15 cellular contexts compared by ENCODE assay signal in genomic region chr5:37553720-37554402, GRCh38.
DNase-seq lines count a peak whose midpoint lies in the region; ATAC-seq, FAIRE-seq and TF ChIP-seq lines count a peak whose summit lies in the region.
"Had no signal": no experiment of that assay in that cellular context is flagged by ENCODE, and none has a peak within 500 bp of the region (broad histone marks: within the 10 kb centered on the region; RNA-seq: fewer than 3 reads in every experiment).

No MANE protein-coding gene starts in this region.

- no peak overlapping the region for H4K91ac ChIP-seq in IMR-90 (ENCODE audit: insufficient read depth, low read depth, low read length)

- H3K79me1 ChIP-seq in IMR-90 (ENCODE audit: low read depth in 1 of 2, low read length in 2 of 2) = peaks cover 2 to 13% of the 10 kb centered on the region in 2 experiments; a peak in 1 of 4 replicates

- no peak overlapping the region for H4K5ac ChIP-seq in IMR-90 (ENCODE audit: low read depth, low read length)

- FAIRE-seq in K562 (lab: Jason Lieb, UNC) = no peak
- FAIRE-seq in HepG2 (lab: Jason Lieb, UNC) = no peak
- FAIRE-seq: G401.6 had no signal

- TF ChIP-seq POLR2A in IMR-90 (IDR thresholded peaks at IDR 0.05; ENCODE audit: low read depth, low read length) (no peak), K562 (conservative IDR thresholded peaks at IDR 0.05) (no peak), HepG2 (IDR thresholded peaks at IDR 0.05; ENCODE audit: insufficient read depth in 1 of 2, low read depth in 2 of 2, low read length in 2 of 2) (no peak)

- no peak overlapping the region for H4K8ac ChIP-seq in IMR-90 (ENCODE audit: low read depth in 2 of 2, low read length in 2 of 2)

- no peak overlapping the region for H2AFZ ChIP-seq in IMR-90 (replicated peaks; ENCODE audit: low read length, poor library complexity)
- H2AFZ ChIP-seq in K562 (ENCODE audit: low read depth, low read length) = peak overlapping the region; percentile 71; the same call in 1 of the 2 replicates
- H2AFZ ChIP-seq in HepG2 (ENCODE audit: low read length) = no peak overlapping the region

- WGBS in IMR-90 (ENCODE audit: extremely low coverage in 2 of 2, insufficient read length in 1 of 2), 2 experiments = no CpG with 5 or more reads among the region's 2 CpGs
- WGBS in K562 (ENCODE audit: insufficient coverage, low coverage, missing lambda C conversion rate) = 59% methylated on average over 2 of the region's 2 CpGs
- WGBS in HepG2 (ENCODE audit: low lambda C conversion rate) = 95% methylated on average over 2 of the region's 2 CpGs

- CTCF ChIA-PET in IMR-90 (lab: Yijun Ruan, JAX) = interaction anchor here (0.7 kb wide), 1 partner anchor 233 kb away, joined by 4 read pairs; no protein-coding TSS in a partner anchor
- CTCF ChIA-PET in K562 (lab: Yijun Ruan, JAX; ENCODE audit: low intra/inter-chr PET ratio) = no interaction called here
- CTCF ChIA-PET in HepG2 (lab: Yijun Ruan, JAX; ENCODE audit: low intra/inter-chr PET ratio, low total read pairs) = interaction anchor here (1.3 to 1.8 kb wide), 2 partner anchors 141 kb away, joined by 3 to 12 read pairs; no protein-coding TSS in a partner anchor
- CTCF ChIA-PET in activated naive CD4-positive, alpha-beta T cell treated with anti-CD3 and anti-CD28 coated beads for 36 hours (lab: Charles Lee) = interaction anchor here (0.7 to 2.5 kb wide), 3 partner anchors 119 to 175 kb away, joined by 4 to 9 read pairs (median 5); no protein-coding TSS in a partner anchor

- intact Hi-C loops in IMR-90 (cut with micrococcal nuclease) (no loop called here), K562 (cut with micrococcal nuclease) (loop anchor here (2.0 kb wide), 1 partner anchor 141 kb away; no protein-coding TSS in a partner anchor), HepG2 (cut with micrococcal nuclease; ENCODE audit: unreplicated experiment) (no loop called here)
- intact Hi-C loops in activated naive CD4-positive, alpha-beta T cell treated with anti-CD3 and anti-CD28 coated beads for 36 hours (cut with micrococcal nuclease) = loop anchor here (2.0 kb wide), 1 partner anchor 141 kb away; no protein-coding TSS in a partner anchor

- dilution Hi-C loops in IMR-90 (cut with HindIII; ENCODE audit: low sequenced_read_pairs, unreplicated experiment) = no loop called here

- peak overlapping the region; percentile 41 for H2BK5ac ChIP-seq in IMR-90 (ENCODE audit: low read depth, low read length, poor library complexity, severe bottlenecking)

- H3K36me3 ChIP-seq in IMR-90 (ENCODE audit: control insufficient read depth, insufficient read depth, low read length) (no peaks in the 10 kb centered on the region), K562 (ENCODE audit: control insufficient read depth, insufficient read depth, low read length) (no peaks in the 10 kb centered on the region), HepG2 (replicated peaks in 1 of 2; ENCODE audit: control insufficient read depth in 1 of 2, insufficient read depth in 2 of 2, low read length in 2 of 2) (no peaks in the 10 kb centered on the region)
- H3K36me3 ChIP-seq: ascending aorta, upper lobe of right lung had no signal

- no peak for TF ChIP-seq EP300 in K562 (IDR thresholded peaks at IDR 0.05; ENCODE audit: low read length)
- no peak for TF ChIP-seq EP300 in HepG2 (IDR thresholded peaks at IDR 0.05; ENCODE audit: low read depth in 2 of 2, low read length in 2 of 2)
- no peak for TF ChIP-seq EP300 in HepG2 (CRISPR knock-in tag; IDR thresholded peaks at IDR 0.05; ENCODE audit: borderline replicate concordance)

- peaks cover 5% of the 10 kb centered on the region for H3K9me3 Mint-ChIP-seq in activated naive CD4-positive, alpha-beta T cell treated with anti-CD3 and anti-CD28 coated beads for 36 hours

- BruUV-seq in IMR-90 (replicated peaks; lab: Mats Ljungman, UMichigan) = no TSS peak
- BruUV-seq in K562 (replicated peaks; lab: Mats Ljungman, UMichigan) = TSS peak; percentile 24
- no TSS peak for BruUV-seq in HepG2 (replicated peaks; lab: Mats Ljungman, UMichigan)

- no peak overlapping the region for H3K23ac ChIP-seq in IMR-90 (ENCODE audit: low read depth, low read length)

- H3K18ac ChIP-seq in IMR-90 (ENCODE audit: low read depth, low read length) = no peak overlapping the region; the same call in 1 of the 2 replicates

- no peak overlapping the region for H3K56ac ChIP-seq in IMR-90 (ENCODE audit: extremely low read depth, insufficient read depth, low read length)

- H2AK9ac ChIP-seq in IMR-90 (replicated peaks; ENCODE audit: low read depth, low read length, poor library complexity) = no peak overlapping the region

- no peak overlapping the region for H3K14ac ChIP-seq in IMR-90 (replicated peaks; ENCODE audit: low read depth, low read length)

- H2BK120ac ChIP-seq in IMR-90 (ENCODE audit: low read depth, low read length) = no peak overlapping the region

- H3K4me2 ChIP-seq in IMR-90 (ENCODE audit: low read depth, low read length) = no peak overlapping the region
- H3K4me2 ChIP-seq in K562 (ENCODE audit: insufficient read depth, low read length) = peak overlapping the region; percentile 70
- no peak overlapping the region for H3K4me2 ChIP-seq in HepG2 (ENCODE audit: low read depth, low read length)

- in situ Hi-C loops in IMR-90 (cut with MboI; ENCODE audit: low sequenced_read_pairs) (no loop called here), K562 (cut with MboI) (no loop called here), HepG2 (cut with HindIII; ENCODE audit: extremely low pct_ligation_motif_present, low pct_unique_long_range_greater_than_20kb) (no loop called here)

- TF ChIP-seq RAD21 in IMR-90 (IDR thresholded peaks at IDR 0.05; ENCODE audit: low read length) = no peak
- TF ChIP-seq RAD21 in K562 (CRISPR knock-in tag; conservative IDR thresholded peaks at IDR 0.05 in 1 of 2, IDR thresholded peaks at IDR 0.05 in 1 of 2) = no peak
- TF ChIP-seq RAD21 in HepG2 (CRISPR knock-in tag; IDR thresholded peaks at IDR 0.05) = no peak

- ATAC-seq in IMR-90 (ENCODE audit: low read depth) (0 out of 2 replicates have a peak, but pooled peaks have one; percentile 19), K562 (no peak), HepG2 (no peak), GM21737 (IDR thresholded peaks at IDR 0.05; ENCODE audit: unreplicated experiment) (no peak)

- no peaks in the 10 kb centered on the region for H3K27me3 Mint-ChIP-seq in activated naive CD4-positive, alpha-beta T cell treated with anti-CD3 and anti-CD28 coated beads for 36 hours (ENCODE audit: low read depth)
- H3K27me3 Mint-ChIP-seq: activated B cell treated with CpG ODN at 0.5 μM for 24 hours had no signal

- H3K27ac ChIP-seq in IMR-90 (ENCODE audit: insufficient read depth, low read length) = no peak overlapping the region
- peak overlapping the region; percentile 82 for H3K27ac ChIP-seq in K562 (ENCODE audit: extremely low read depth, low read depth, low read length)
- H3K27ac ChIP-seq in HepG2 (ENCODE audit: extremely low read length, insufficient read depth, low read length) = no peak overlapping the region
- H3K27ac ChIP-seq: ascending aorta, skin epidermis, upper lobe of right lung had no signal

- no peaks in the 10 kb centered on the region for H3K27me3 ChIP-seq in IMR-90 (ENCODE audit: control insufficient read depth, insufficient read depth, low read length)
- H3K27me3 ChIP-seq in K562 (ENCODE audit: control insufficient read depth in 2 of 2, insufficient read depth in 2 of 2, low read length in 2 of 2) = no peaks in the 10 kb centered on the region
- H3K27me3 ChIP-seq in HepG2 (ENCODE audit: control insufficient read depth in 1 of 2, insufficient read depth in 2 of 2, low read length in 2 of 2) = no peaks in the 10 kb centered on the region
- H3K27me3 ChIP-seq: ascending aorta, upper lobe of right lung had no signal

- H4K20me1 ChIP-seq in IMR-90 (ENCODE audit: insufficient read depth, low read length) = no peaks in the 10 kb centered on the region
- H4K20me1 ChIP-seq in K562 (replicated peaks; ENCODE audit: control insufficient read depth, insufficient read depth, low read length) = no peaks in the 10 kb centered on the region
- no peaks in the 10 kb centered on the region for H4K20me1 ChIP-seq in HepG2 (ENCODE audit: insufficient read depth, low read length)

- POLR2A ChIA-PET in IMR-90 (lab: Charles Lee; ENCODE audit: unreplicated experiment) = no interaction called here
- POLR2A ChIA-PET in K562 (lab: Yijun Ruan, JAX) = interaction anchor here (4.3 kb wide), 1 partner anchor 10 kb away, joined by 15 read pairs; no protein-coding TSS in a partner anchor
- POLR2A ChIA-PET in HepG2 (lab: Yijun Ruan, JAX) = no interaction called here

- DNase-seq in AG10803 (ENCODE audit: low read depth) = peak; percentile 21
- DNase-seq in IMR-90 = peak; percentile 76
- DNase-seq in K562 (ENCODE audit: extremely low read depth in 1 of 4, low spot score in 3 of 4) = peak in 1 of 4 experiments; percentile 9
- no peak for DNase-seq in HepG2 (ENCODE audit: low spot score)
- no peak for DNase-seq in NCI-H2227 (lab: John Stamatoyannopoulos, UW; ENCODE audit: unreplicated experiment)
- DNase-seq in 8988T = no peak
- no peak for DNase-seq in activated naive CD4-positive, alpha-beta T cell treated with anti-CD3 and anti-CD28 coated beads for 36 hours
- DNase-seq: activated B cell treated with CpG ODN at 0.5 μM for 24 hours, NCI-H1092, NCI-H526, upper lobe of right lung had no signal

- no peak overlapping the region for H3K4ac ChIP-seq in IMR-90 (ENCODE audit: low read depth, low read length)

- TF ChIP-seq CTCF in AG10803 (conservative IDR thresholded peaks at IDR 0.05; ENCODE audit: low read length) (no peak), IMR-90 (conservative IDR thresholded peaks at IDR 0.05; ENCODE audit: low read depth, low read length) (no peak), K562 (IDR thresholded peaks at IDR 0.05 in 2 of 3, conservative IDR thresholded peaks at IDR 0.05 in 1 of 3; ENCODE audit: insufficient read depth in 2 of 3, low read depth in 1 of 3, low read length in 3 of 3) (no peak), HepG2 (CRISPR knock-in tag; IDR thresholded peaks at IDR 0.05) (no peak)

- peaks cover 13% of the 10 kb centered on the region for H3K36me3 Mint-ChIP-seq in activated naive CD4-positive, alpha-beta T cell treated with anti-CD3 and anti-CD28 coated beads for 36 hours (ENCODE audit: low read depth)

- H3K4me3 Mint-ChIP-seq in activated naive CD4-positive, alpha-beta T cell treated with anti-CD3 and anti-CD28 coated beads for 36 hours = no peak overlapping the region
- H3K4me3 Mint-ChIP-seq: activated B cell treated with CpG ODN at 0.5 μM for 24 hours had no signal

- peaks cover 7% of the 10 kb centered on the region; the same call in 1 of the 2 replicates for H3K4me1 ChIP-seq in IMR-90 (ENCODE audit: control insufficient read depth, insufficient read depth, low read length)
- H3K4me1 ChIP-seq in K562 (replicated peaks in 1 of 2; ENCODE audit: control insufficient read depth in 2 of 2, insufficient read depth in 2 of 2, low read length in 2 of 2) = peaks cover 0 to 22% of the 10 kb centered on the region in 2 experiments; a peak in 4 of 5 replicates
- 0 out of 2 replicates have a peak, but pooled peaks cover 11% of the 10 kb centered on the region for H3K4me1 ChIP-seq in HepG2 (ENCODE audit: insufficient read depth, low read length)
- H3K4me1 ChIP-seq: ascending aorta, upper lobe of right lung had no signal

- no peak overlapping the region for H2BK15ac ChIP-seq in IMR-90 (ENCODE audit: low read depth, low read length)

- H3K79me2 ChIP-seq in K562 (ENCODE audit: control insufficient read depth, insufficient read depth, low read length) (peaks cover 7% of the 10 kb centered on the region; the same call in 1 of the 3 replicates), HepG2 (ENCODE audit: insufficient read depth, low read length) (no peaks in the 10 kb centered on the region)

- H3K9ac ChIP-seq in IMR-90 (ENCODE audit: low read depth, low read length) (no peak overlapping the region), K562 (ENCODE audit: insufficient read depth in 1 of 2, low read depth in 2 of 2, low read length in 2 of 2) (no peak overlapping the region; a peak in 1 of 4 replicates), HepG2 (ENCODE audit: insufficient read depth, low read depth, low read length) (no peak overlapping the region)

- peaks cover 11% of the 10 kb centered on the region for H3K4me1 Mint-ChIP-seq in activated naive CD4-positive, alpha-beta T cell treated with anti-CD3 and anti-CD28 coated beads for 36 hours (ENCODE audit: low read depth)

- no peaks in the 10 kb centered on the region for H3K9me3 ChIP-seq in IMR-90 (ENCODE audit: control insufficient read depth, insufficient read depth, low read length)
- H3K9me3 ChIP-seq in K562 (replicated peaks; ENCODE audit: control insufficient read depth, insufficient read depth, low read depth, low read length) = peaks cover 10% of the 10 kb centered on the region
- H3K9me3 ChIP-seq in HepG2 (ENCODE audit: low read length) = no peaks in the 10 kb centered on the region
- H3K9me3 ChIP-seq: upper lobe of right lung had no signal

- H3K4me3 ChIP-seq in AG10803 (ENCODE audit: low read length) (no peak overlapping the region), IMR-90 (ENCODE audit: insufficient read depth, low read depth, low read length) (no peak overlapping the region), K562 (no peak overlapping the region), HepG2 (replicated peaks in 1 of 3; ENCODE audit: insufficient read depth in 1 of 3, low read depth in 2 of 3, low read length in 3 of 3) (no peak overlapping the region)
- H3K4me3 ChIP-seq: ascending aorta, skin epidermis, upper lobe of right lung had no signal

- H3K27ac Mint-ChIP-seq in activated naive CD4-positive, alpha-beta T cell treated with anti-CD3 and anti-CD28 coated beads for 36 hours = no peak overlapping the region
- H3K27ac Mint-ChIP-seq: activated B cell treated with CpG ODN at 0.5 μM for 24 hours had no signal

- no peak overlapping the region for H2BK20ac ChIP-seq in IMR-90 (ENCODE audit: low read depth, low read length)

- H2AK5ac ChIP-seq in IMR-90 (ENCODE audit: low read depth, low read length) = no peak overlapping the region

- H3K9me1 ChIP-seq in IMR-90 (ENCODE audit: insufficient read depth, low read length) = no peaks in the 10 kb centered on the region
- no peaks in the 10 kb centered on the region for H3K9me1 ChIP-seq in K562 (ENCODE audit: control insufficient read depth, insufficient read depth, low read length)

Comparison
In these comparisons a context has a peak if more than half of its experiments do, and no peak if none do; other contexts are left out.
1. DNase-seq: peak in AG10803 (single experiment) and IMR-90 (single experiment); none in HepG2 (single experiment), NCI-H2227 (single experiment), 8988T (single experiment) and activated naive CD4-positive, alpha-beta T cell treated with anti-CD3 and anti-CD28 coated beads for 36 hours (single experiment).
2. intact Hi-C loops: an anchor here in K562 (2.0 kb wide) and activated naive CD4-positive, alpha-beta T cell treated with anti-CD3 and anti-CD28 coated beads for 36 hours (2.0 kb wide); none called in IMR-90 and HepG2.